1 cellular context compared by ENCODE assay signal in the genomic region with DNA sequence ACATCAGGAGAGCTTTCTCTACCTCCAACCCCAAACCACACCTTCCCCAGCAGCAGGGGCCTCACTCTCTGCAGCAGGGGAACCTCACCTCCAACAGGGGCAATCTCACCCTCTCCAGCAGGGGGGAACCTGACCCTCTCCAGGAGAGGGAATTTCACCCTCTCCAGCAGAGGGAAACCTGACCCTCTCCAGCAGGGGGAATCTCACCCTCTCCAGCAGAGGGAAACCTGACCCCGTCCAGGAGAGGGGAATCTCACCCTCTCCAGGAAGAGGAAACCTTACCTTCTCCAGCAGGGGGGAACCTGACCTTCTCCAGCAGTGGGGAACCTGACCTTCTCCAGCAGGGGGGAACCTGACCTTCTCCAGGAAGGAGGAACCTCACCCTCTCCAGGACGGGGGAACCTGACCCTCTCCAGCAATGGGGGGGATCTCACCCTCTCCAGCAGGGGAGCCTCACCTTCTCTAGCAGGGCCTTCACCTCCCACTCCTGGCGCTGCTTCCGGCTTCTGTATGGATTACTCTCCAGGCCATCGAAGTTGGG.
TF ChIP-seq lines count a peak whose summit lies in the region.

No MANE protein-coding gene starts in this region.

TF ChIP-seq in HEK293, 187 proteins besides CTCF, POLR2A, EP300 and RAD21 (continued from another document):
- peak; percentile 57 for TF ChIP-seq PATZ1 (tag by site-specific recombination; IDR thresholded peaks at IDR 0.05)
- TF ChIP-seq, protein P1, sequence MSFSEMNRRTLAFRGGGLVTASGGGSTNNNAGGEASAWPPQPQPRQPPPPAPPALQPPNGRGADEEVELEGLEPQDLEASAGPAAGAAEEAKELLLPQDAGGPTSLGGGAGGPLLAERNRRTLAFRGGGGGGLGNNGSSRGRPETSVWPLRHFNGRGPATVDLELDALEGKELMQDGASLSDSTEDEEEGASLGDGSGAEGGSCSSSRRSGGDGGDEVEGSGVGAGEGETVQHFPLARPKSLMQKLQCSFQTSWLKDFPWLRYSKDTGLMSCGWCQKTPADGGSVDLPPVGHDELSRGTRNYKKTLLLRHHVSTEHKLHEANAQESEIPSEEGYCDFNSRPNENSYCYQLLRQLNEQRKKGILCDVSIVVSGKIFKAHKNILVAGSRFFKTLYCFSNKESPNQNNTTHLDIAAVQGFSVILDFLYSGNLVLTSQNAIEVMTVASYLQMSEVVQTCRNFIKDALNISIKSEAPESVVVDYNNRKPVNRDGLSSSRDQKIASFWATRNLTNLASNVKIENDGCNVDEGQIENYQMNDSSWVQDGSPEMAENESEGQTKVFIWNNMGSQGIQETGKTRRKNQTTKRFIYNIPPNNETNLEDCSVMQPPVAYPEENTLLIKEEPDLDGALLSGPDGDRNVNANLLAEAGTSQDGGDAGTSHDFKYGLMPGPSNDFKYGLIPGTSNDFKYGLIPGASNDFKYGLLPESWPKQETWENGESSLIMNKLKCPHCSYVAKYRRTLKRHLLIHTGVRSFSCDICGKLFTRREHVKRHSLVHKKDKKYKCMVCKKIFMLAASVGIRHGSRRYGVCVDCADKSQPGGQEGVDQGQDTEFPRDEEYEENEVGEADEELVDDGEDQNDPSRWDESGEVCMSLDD (tag by site-specific recombination; IDR thresholded peaks at IDR 0.05): 0 out of 2 replicates have a peak, but pooled peaks have one; percentile 25
- TF ChIP-seq IKZF3 (tag by site-specific recombination; IDR thresholded peaks at IDR 0.05): peak; percentile 92
- TF ChIP-seq ZXDB (tag by site-specific recombination; IDR thresholded peaks at IDR 0.05): peak; percentile 70
- peak; percentile 92 for TF ChIP-seq PRDM1 (tag by site-specific recombination; IDR thresholded peaks at IDR 0.05)
- 0 out of 2 replicates have a peak, but pooled peaks have one; percentile 44 for TF ChIP-seq ZBTB48 (tag by site-specific recombination; IDR thresholded peaks at IDR 0.05)
- TF ChIP-seq WT1 (tag by site-specific recombination; IDR thresholded peaks at IDR 0.05): 0 out of 2 replicates have a peak, but pooled peaks have one; percentile 24
- TF ChIP-seq ZSCAN30 (tag by site-specific recombination; IDR thresholded peaks at IDR 0.05): 0 out of 2 replicates have a peak, but pooled peaks have one; percentile 61
- TF ChIP-seq, protein P2, sequence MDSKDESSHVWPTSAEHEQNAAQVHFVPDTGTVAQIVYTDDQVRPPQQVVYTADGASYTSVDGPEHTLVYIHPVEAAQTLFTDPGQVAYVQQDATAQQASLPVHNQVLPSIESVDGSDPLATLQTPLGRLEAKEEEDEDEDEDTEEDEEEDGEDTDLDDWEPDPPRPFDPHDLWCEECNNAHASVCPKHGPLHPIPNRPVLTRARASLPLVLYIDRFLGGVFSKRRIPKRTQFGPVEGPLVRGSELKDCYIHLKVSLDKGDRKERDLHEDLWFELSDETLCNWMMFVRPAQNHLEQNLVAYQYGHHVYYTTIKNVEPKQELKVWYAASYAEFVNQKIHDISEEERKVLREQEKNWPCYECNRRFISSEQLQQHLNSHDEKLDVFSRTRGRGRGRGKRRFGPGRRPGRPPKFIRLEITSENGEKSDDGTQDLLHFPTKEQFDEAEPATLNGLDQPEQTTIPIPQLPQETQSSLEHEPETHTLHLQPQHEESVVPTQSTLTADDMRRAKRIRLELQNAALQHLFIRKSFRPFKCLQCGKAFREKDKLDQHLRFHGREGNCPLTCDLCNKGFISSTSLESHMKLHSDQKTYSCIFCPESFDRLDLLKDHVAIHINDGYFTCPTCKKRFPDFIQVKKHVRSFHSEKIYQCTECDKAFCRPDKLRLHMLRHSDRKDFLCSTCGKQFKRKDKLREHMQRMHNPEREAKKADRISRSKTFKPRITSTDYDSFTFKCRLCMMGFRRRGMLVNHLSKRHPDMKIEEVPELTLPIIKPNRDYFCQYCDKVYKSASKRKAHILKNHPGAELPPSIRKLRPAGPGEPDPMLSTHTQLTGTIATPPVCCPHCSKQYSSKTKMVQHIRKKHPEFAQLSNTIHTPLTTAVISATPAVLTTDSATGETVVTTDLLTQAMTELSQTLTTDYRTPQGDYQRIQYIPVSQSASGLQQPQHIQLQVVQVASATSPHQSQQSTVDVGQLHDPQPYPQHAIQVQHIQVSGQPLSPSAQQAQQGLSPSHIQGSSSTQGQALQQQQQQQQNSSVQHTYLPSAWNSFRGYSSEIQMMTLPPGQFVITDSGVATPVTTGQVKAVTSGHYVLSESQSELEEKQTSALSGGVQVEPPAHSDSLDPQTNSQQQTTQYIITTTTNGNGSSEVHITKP (tag by site-specific recombination; IDR thresholded peaks at IDR 0.05): peak; percentile 98
- 0 out of 2 replicates have a peak, but pooled peaks have one; percentile 21 for TF ChIP-seq ZBTB8A (tag by site-specific recombination; IDR thresholded peaks at IDR 0.05)
- no peak for TF ChIP-seq ZNF184 (tag by site-specific recombination; IDR thresholded peaks at IDR 0.05)
- no peak for TF ChIP-seq ZNF37A (tag by site-specific recombination; IDR thresholded peaks at IDR 0.05)
- TF ChIP-seq ZNF423 (tag by site-specific recombination; IDR thresholded peaks at IDR 0.05): peak; percentile 52
- no peak for TF ChIP-seq ZNF791 (tag by site-specific recombination; IDR thresholded peaks at IDR 0.05)
- TF ChIP-seq ZNF354C (tag by site-specific recombination; IDR thresholded peaks at IDR 0.05; ENCODE audit: borderline replicate concordance, low read depth): no peak
- peak; percentile 99 for TF ChIP-seq ZIC2 (tag by site-specific recombination; IDR thresholded peaks at IDR 0.05)
- 0 out of 2 replicates have a peak, but pooled peaks have one; percentile 46 for TF ChIP-seq ZBTB17 (tag by site-specific recombination; IDR thresholded peaks at IDR 0.05)
- no peak for TF ChIP-seq ZNF239 (tag by site-specific recombination; IDR thresholded peaks at IDR 0.05)
- peak; percentile 14; the same call in 1 of the 2 replicates for TF ChIP-seq ZNF341 (tag by site-specific recombination; IDR thresholded peaks at IDR 0.05; ENCODE audit: low read depth)
TF ChIP-seq in HEK293: peak in this region for 25.
